ENCODE assay signal across 15 cellular contexts in the genomic region with DNA sequence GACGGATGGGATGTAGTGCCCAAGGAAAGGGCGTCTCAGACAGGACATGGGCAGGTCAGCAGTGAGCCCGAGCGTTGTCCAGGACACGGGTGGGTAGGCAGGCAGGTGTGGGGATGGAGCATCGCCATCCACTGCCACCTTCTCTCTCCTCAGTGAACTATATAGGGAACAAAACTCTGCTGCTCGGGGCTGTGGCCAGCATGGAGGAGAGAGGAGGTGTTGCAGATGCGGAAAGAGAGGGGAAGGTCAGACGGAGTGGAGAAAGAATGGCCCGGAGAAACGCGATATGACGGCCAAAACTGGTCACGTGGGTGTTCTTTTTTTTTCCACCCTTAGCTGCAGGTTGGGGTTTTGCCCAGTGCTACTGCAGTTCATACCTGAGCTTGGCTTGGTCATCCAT.
"Had no signal": no experiment of that assay in that cellular context is flagged by ENCODE, and none has a peak within 500 bp of the region (broad histone marks: within the 10 kb centered on the region; RNA-seq: fewer than 3 reads in every experiment).

No MANE protein-coding gene starts in this region.

- H3K27ac Mint-ChIP-seq: nephron, T-cell had no signal

- H3K4me1 Mint-ChIP-seq: nephron, T-cell had no signal

- ATAC-seq: activated T-cell treated with anti-CD3 and anti-CD28 coated beads, Interleukin-2, amount 50 U/mL, for 4 hours; heart right ventricle; left lung; T-cell had no signal

- H3K4me3 ChIP-seq: heart right ventricle, left lung, tibial artery had no signal

- H3K27me3 ChIP-seq: left lung, tibial artery had no signal

- H3K36me3 ChIP-seq: heart right ventricle, left lung, tibial artery had no signal

- DNase-seq: activated CD4-positive, alpha-beta T cell treated with anti-CD3 and anti-CD28 coated beads for 4 hours; activated T-cell treated with anti-CD3 and anti-CD28 coated beads, Interleukin-2, amount 50 U/mL, for 4 hours; aorta; heart right ventricle; left lung; mesenchymal stem cell; stimulated activated CD4-positive, alpha-beta T cell treated with anti-CD3 and anti-CD28 coated beads, Interleukin-15, amount 100 ng/mL, for 24 hours; stimulated activated CD4-positive, alpha-beta T cell treated with anti-CD3 and anti-CD28 coated beads, Interleukin-4, amount 100 ng/mL, for 24 hours; T-cell; T1000 had no signal

- H3K9me3 ChIP-seq: heart right ventricle, left lung, tibial artery had no signal

- FAIRE-seq: bronchial epithelial cell, frontal cortex had no signal

- H3K9me3 Mint-ChIP-seq: activated T-cell treated with anti-CD3 and anti-CD28 coated beads, Interleukin-2, amount 50 U/mL, for 4 hours; nephron; T-cell had no signal

- H3K36me3 Mint-ChIP-seq: T-cell had no signal

- H3K4me1 ChIP-seq: heart right ventricle, left lung, tibial artery had no signal

- H3K4me3 Mint-ChIP-seq: activated T-cell treated with anti-CD3 and anti-CD28 coated beads, Interleukin-2, amount 50 U/mL, for 4 hours; nephron; T-cell had no signal

- H3K27ac ChIP-seq: heart right ventricle, left lung, tibial artery, VCaP had no signal
